Comparison of ENCODE assay signal across 22 cellular contexts in genomic region chr12:66050610-66051009, GRCh38.
A peak's percentile ranks its signal among the peaks of the same experiment; 100 is the strongest.
DNase-seq lines count a peak whose midpoint lies in the region; ATAC-seq and FAIRE-seq lines count a peak whose summit lies in the region.
"Had no signal": no experiment of that assay in that cellular context is flagged by ENCODE, and none has a peak within 500 bp of the region (broad histone marks: within the 10 kb centered on the region; RNA-seq: fewer than 3 reads in every experiment).

No MANE protein-coding gene starts in this region.

- H3K4me3 Mint-ChIP-seq in stimulated activated naive CD8-positive, alpha-beta T cell treated with anti-CD3 and anti-CD28 coated beads, Interleukin-15, amount 100 ng/mL, for 72 hours = no peak overlapping the region
- H3K4me3 Mint-ChIP-seq: dendritic cell treated with granulocyte-macrophage colony-stimulating factor and Interleukin-4, amounts not matched to agents 40 ng/mL and 50 ng/mL, for 4 days; naive thymus-derived CD8-positive, alpha-beta T cell had no signal

- FAIRE-seq in GM18507 (lab: Jason Lieb, UNC) = peak; percentile 51
- FAIRE-seq: A549, bronchial epithelial cell had no signal

- peaks cover 27% of the 10 kb centered on the region for H3K27me3 Mint-ChIP-seq in stimulated activated naive CD8-positive, alpha-beta T cell treated with anti-CD3 and anti-CD28 coated beads, Interleukin-15, amount 100 ng/mL, for 72 hours

- DNase-seq in GM18507 (ENCODE audit: extremely low spot score, insufficient read length, low read depth) (no peak), H4 (ENCODE audit: low spot score) (no peak)
- no peak for DNase-seq in stimulated activated naive CD8-positive, alpha-beta T cell treated with anti-CD3 and anti-CD28 coated beads, Interleukin-15, amount 100 ng/mL, for 72 hours
- DNase-seq: activated gamma-delta T cell treated with Interleukin-2 at 50 U/mL for 16 hours; adrenal gland; EL; glutamatergic neuron; GOT3; naive thymus-derived CD8-positive, alpha-beta T cell; NCI-H1417; NCI-H2107; sigmoid colon; WERI-Rb-1 had no signal

- H3K4me1 Mint-ChIP-seq in stimulated activated naive CD8-positive, alpha-beta T cell treated with anti-CD3 and anti-CD28 coated beads, Interleukin-15, amount 100 ng/mL, for 72 hours = peaks cover 11% of the 10 kb centered on the region

- no peaks in the 10 kb centered on the region for H3K9me3 Mint-ChIP-seq in stimulated activated naive CD8-positive, alpha-beta T cell treated with anti-CD3 and anti-CD28 coated beads, Interleukin-15, amount 100 ng/mL, for 72 hours
- H3K9me3 Mint-ChIP-seq: dendritic cell treated with granulocyte-macrophage colony-stimulating factor and Interleukin-4, amounts not matched to agents 40 ng/mL and 50 ng/mL, for 4 days; naive thymus-derived CD8-positive, alpha-beta T cell had no signal

- ATAC-seq in GM19025 (IDR thresholded peaks at IDR 0.05; ENCODE audit: low read depth, unreplicated experiment) (peak; percentile 55), HG02759 (IDR thresholded peaks at IDR 0.05; ENCODE audit: unreplicated experiment) (peak; percentile 75), HG03175 (IDR thresholded peaks at IDR 0.05; ENCODE audit: unreplicated experiment) (peak; percentile 38), HG03025 (IDR thresholded peaks at IDR 0.05; ENCODE audit: low FRiP score, unreplicated experiment) (no peak), GM19455 (IDR thresholded peaks at IDR 0.05; ENCODE audit: unreplicated experiment) (no peak)
- no peak for ATAC-seq in stimulated activated naive CD8-positive, alpha-beta T cell treated with anti-CD3 and anti-CD28 coated beads, Interleukin-15, amount 100 ng/mL, for 72 hours
- ATAC-seq: A549; left lobe of liver; naive thymus-derived CD8-positive, alpha-beta T cell had no signal

- no peak overlapping the region for H3K27ac Mint-ChIP-seq in stimulated activated naive CD8-positive, alpha-beta T cell treated with anti-CD3 and anti-CD28 coated beads, Interleukin-15, amount 100 ng/mL, for 72 hours
- H3K27ac Mint-ChIP-seq: dendritic cell treated with granulocyte-macrophage colony-stimulating factor and Interleukin-4, amounts not matched to agents 40 ng/mL and 50 ng/mL, for 4 days; naive thymus-derived CD8-positive, alpha-beta T cell had no signal

Comparison
In these comparisons a context has a peak if more than half of its experiments do, and no peak if none do; other contexts are left out.
1. ATAC-seq: peak in GM19025 (single experiment), HG02759 (single experiment) and HG03175 (single experiment); none in HG03025 (single experiment), GM19455 (single experiment) and stimulated activated naive CD8-positive, alpha-beta T cell treated with anti-CD3 and anti-CD28 coated beads, Interleukin-15, amount 100 ng/mL, for 72 hours (single experiment).